ENCODE assay signal across 8 cellular contexts in the genomic region with DNA sequence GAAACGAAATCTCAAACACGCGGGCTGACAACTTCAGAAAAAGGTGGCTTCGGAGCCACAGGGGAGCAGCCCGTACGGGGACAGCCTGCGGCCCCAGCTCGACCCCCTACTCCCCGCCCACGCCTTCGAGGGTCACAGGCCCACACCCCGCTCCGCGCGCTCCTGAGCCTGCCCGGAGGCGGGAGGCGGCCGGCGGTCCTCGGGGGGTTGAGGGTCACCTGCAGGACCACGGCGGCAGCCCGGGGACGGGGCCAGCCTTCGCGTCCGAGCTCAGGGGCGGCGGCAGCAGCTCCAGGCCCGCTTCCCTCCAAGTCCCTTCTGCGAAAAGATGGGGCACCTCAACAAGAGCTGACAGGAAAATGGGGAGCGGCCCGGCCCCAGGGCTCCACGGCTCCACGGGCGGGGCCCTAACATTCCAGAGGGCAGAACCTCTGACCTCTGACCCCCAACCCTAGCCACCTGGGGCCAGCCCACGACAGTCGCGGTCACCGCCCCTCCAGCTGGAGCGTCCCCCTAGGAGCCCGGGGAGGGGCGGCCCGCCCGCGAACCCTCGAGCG. TPM values are rescaled to one million over a fixed set of nuclear protein-coding genes. Genes with fewer than 3 reads are reported as not detected.
DNase-seq lines count a peak whose midpoint lies in the region; ATAC-seq and TF ChIP-seq lines count a peak whose summit lies in the region.

No MANE protein-coding gene starts in this region.

- no peaks in the 10 kb centered on the region for H3K9me3 ChIP-seq in left lung
- no peaks in the 10 kb centered on the region for H3K9me3 ChIP-seq in stomach smooth muscle (ENCODE audit: control insufficient read depth in 2 of 2, low read length in 2 of 2)

- intact Hi-C loops in left lung (cut with DNase I): no loop called here

- H3K27me3 Mint-ChIP-seq in IgD-negative memory B cell (no peaks in the 10 kb centered on the region), brain (peaks cover 10% of the 10 kb centered on the region)

- H3K4me3 ChIP-seq in GM12864 (ENCODE audit: low read depth, low read length): peak overlapping the region; percentile 87
- peak overlapping the region; percentile 71 to 91 for H3K4me3 ChIP-seq in left lung
- H3K4me3 ChIP-seq in stomach smooth muscle (ENCODE audit: low read length in 2 of 2): peak overlapping the region; percentile 83 to 85

- H3K27me3 ChIP-seq in left lung (no peaks in the 10 kb centered on the region), stomach smooth muscle (ENCODE audit: control insufficient read depth in 1 of 2, insufficient read depth in 2 of 2, low read length in 2 of 2) (no peaks in the 10 kb centered on the region)

- H3K4me1 Mint-ChIP-seq in IgD-negative memory B cell: peaks cover 0 to 16% (median 8%) of the 10 kb centered on the region in 3 donors
- peaks cover 32% of the 10 kb centered on the region for H3K4me1 Mint-ChIP-seq in brain

- peak overlapping the region; percentile 72 to 75 for H3K9ac ChIP-seq in stomach smooth muscle (ENCODE audit: low read length in 2 of 2)

- ATAC-seq in GM21576 (IDR thresholded peaks at IDR 0.05; ENCODE audit: unreplicated experiment) (peak; percentile 30), left lung (peak; percentile 7)

- no peak for TF ChIP-seq CTCF in GM12864 (IDR thresholded peaks at IDR 0.05; ENCODE audit: low read depth, low read length, missing control alignments)
- TF ChIP-seq CTCF in brain (conservative IDR thresholded peaks at IDR 0.05): no peak
- TF ChIP-seq CTCF in left lung (IDR thresholded peaks at IDR 0.05): no peak

- H3K36me3 ChIP-seq in left lung (peaks cover 0 to 17% of the 10 kb centered on the region in 2 donors), stomach smooth muscle (ENCODE audit: control insufficient read depth in 2 of 2, insufficient read depth in 2 of 2, low read length in 2 of 2) (peaks cover 9 to 12% of the 10 kb centered on the region in 2 donors)

- H3K27ac ChIP-seq in left lung: peak overlapping the region; percentile 51 to 79
- peak overlapping the region; percentile 53 for H3K27ac ChIP-seq in stomach smooth muscle (ENCODE audit: low read length)

- peaks cover 0 to 15% of the 10 kb centered on the region in 2 donors for H3K4me1 ChIP-seq in left lung
- peaks cover 13% of the 10 kb centered on the region for H3K4me1 ChIP-seq in stomach smooth muscle (ENCODE audit: control insufficient read depth, insufficient read depth, low read length)

- peak overlapping the region in 1 of 3 donors; percentile 84 for H3K27ac Mint-ChIP-seq in IgD-negative memory B cell
- peak overlapping the region; percentile 30 to 87 (median 75) for H3K27ac Mint-ChIP-seq in brain

- H3K4me3 Mint-ChIP-seq in IgD-negative memory B cell (peak overlapping the region; percentile 85 to 97 (median 91)), brain (peak overlapping the region; percentile 90 to 92 (median 91))

- H3K36me3 Mint-ChIP-seq in IgD-negative memory B cell (no peaks in the 10 kb centered on the region), brain (peaks cover 5% of the 10 kb centered on the region)

- no peak for DNase-seq in GM12864 (ENCODE audit: low read depth)
- DNase-seq in left lung: peak; percentile 57 to 89
- no peak for DNase-seq in NCI-H345 treated with DMSO at 0.1 percent for 48 hours (lab: John Stamatoyannopoulos, UW; ENCODE audit: unreplicated experiment)
- no peak for DNase-seq in inferior parietal cortex (ENCODE audit: extremely low spot score)

- H3K9me3 Mint-ChIP-seq in IgD-negative memory B cell (peaks cover 0 to 3% (median 0%) of the 10 kb centered on the region in 3 donors), brain (peaks cover 0 to 5% (median 0%) of the 10 kb centered on the region in 5 experiments)

RNA-seq across cellular contexts. Expression of gene LYSMD4, which starts 0.4 kb away (rescaled TPM):
- polyA plus RNA-seq in IgD-negative memory B cell: 3.1 TPM
- 4.5 TPM for polyA plus RNA-seq in brain (ENCODE audit: insufficient read depth, low read depth, low replicate concordance)
- 1 to 10 TPM; 7.9 to 8.2 TPM for total RNA-seq in left lung

Comparison
In these comparisons a context has a peak if more than half of its experiments do, and no peak if none do; other contexts are left out.
1. DNase-seq: peak in left lung (2 of 2); none in GM12864 (single experiment), NCI-H345 treated with DMSO at 0.1 percent for 48 hours (single experiment) and inferior parietal cortex (single experiment).
2. Peak in every context shown above with its lines, with median percentiles within 50 percentile points of each other: H3K4me3 ChIP-seq.